In the genomic region with DNA sequence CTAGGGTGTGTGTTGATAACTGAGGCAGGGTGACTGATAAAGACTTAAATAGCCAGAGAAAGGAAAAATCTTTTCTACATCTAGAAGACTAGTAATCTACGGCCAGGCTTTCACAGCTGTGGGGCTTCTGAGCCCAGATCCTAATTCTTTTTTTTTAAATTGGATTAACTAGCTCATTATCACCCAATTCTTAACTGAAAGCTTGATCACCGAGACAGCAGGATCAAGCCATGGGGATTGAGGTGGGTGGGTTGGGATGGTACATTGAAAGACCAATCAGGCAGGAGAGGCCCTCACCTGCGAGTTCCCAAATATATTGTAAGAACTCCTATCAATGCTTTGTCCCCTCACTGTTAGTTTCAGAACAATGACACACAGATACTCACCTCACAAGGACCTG, we compare ENCODE assay signal across 15 cellular contexts. TPM values are rescaled to one million over a fixed set of nuclear protein-coding genes. Genes with fewer than 3 reads are reported as not detected.
DNase-seq lines count a peak whose midpoint lies in the region; ATAC-seq and TF ChIP-seq lines count a peak whose summit lies in the region.
"Had no signal": no experiment of that assay in that cellular context is flagged by ENCODE, and none has a peak within 500 bp of the region (broad histone marks: within the 10 kb centered on the region; RNA-seq: fewer than 3 reads in every experiment).

No MANE protein-coding gene starts in this region.

- peak overlapping the region; percentile 79 for H3K9ac ChIP-seq in KMS-11
- H3K9ac ChIP-seq in mesendoderm (ENCODE audit: low read length) = no peak overlapping the region
- H3K9ac ChIP-seq: GM23248 had no signal

- DNase-seq in D341Med (ENCODE audit: low spot score) (peak; percentile 54), WERI-Rb-1 (peak; percentile 26), mesendoderm (peak; percentile 66), body of pancreas (no peak)
- no peak for DNase-seq in stimulated activated CD4-positive, alpha-beta T cell treated with anti-CD3 and anti-CD28 coated beads, Interleukin-2, amount 100 ng/mL, for 48 hours
- no peak for DNase-seq in stimulated activated CD8-positive, alpha-beta memory T cell treated with anti-CD3 and anti-CD28 coated beads, Interleukin-4, amount 100 ng/mL, for 48 hours
- DNase-seq: AML-193; Calu3; CD8-positive, alpha-beta T cell; GM23248; KBM-7 had no signal

- no peaks in the 10 kb centered on the region for H3K36me3 ChIP-seq in KMS-11 (ENCODE audit: insufficient read depth)
- no peaks in the 10 kb centered on the region for H3K36me3 ChIP-seq in WERI-Rb-1
- H3K36me3 ChIP-seq in mesendoderm (ENCODE audit: control insufficient read depth, insufficient read depth, low read length) = no peaks in the 10 kb centered on the region
- no peaks in the 10 kb centered on the region for H3K36me3 ChIP-seq in body of pancreas (replicated peaks in 1 of 2; ENCODE audit: insufficient read depth in 1 of 2, low read depth in 2 of 2)
- H3K36me3 ChIP-seq: HAP-1 had no signal

- no peaks in the 10 kb centered on the region for H3K9me3 ChIP-seq in WERI-Rb-1 (ENCODE audit: severe bottlenecking)
- H3K9me3 ChIP-seq in body of pancreas = no peaks in the 10 kb centered on the region
- H3K9me3 ChIP-seq: HAP-1 had no signal

- no peak overlapping the region for H3K4me3 ChIP-seq in KMS-11 (IDR thresholded peaks at IDR 0.05; ENCODE audit: insufficient read depth, low read depth, low read length)
- no peak overlapping the region for H3K4me3 ChIP-seq in WERI-Rb-1 (ENCODE audit: low read depth, low read length)
- no peak overlapping the region for H3K4me3 ChIP-seq in mesendoderm (ENCODE audit: low read length)
- H3K4me3 ChIP-seq in body of pancreas = no peak overlapping the region
- H3K4me3 ChIP-seq: GM23248, HAP-1 had no signal

- intact Hi-C loops in body of pancreas (cut with DNase I) = no loop called here

- no peak overlapping the region for H4K5ac ChIP-seq in mesendoderm (ENCODE audit: low read length)

- H2BK5ac ChIP-seq in mesendoderm (ENCODE audit: low read length) = no peak overlapping the region

- H3K23ac ChIP-seq in mesendoderm (ENCODE audit: low read length) = no peak overlapping the region

- TF ChIP-seq POLR2A in body of pancreas (IDR thresholded peaks at IDR 0.05) = no peak

- H2BK15ac ChIP-seq in mesendoderm (replicated peaks; ENCODE audit: low read depth) = no peak overlapping the region

- TF ChIP-seq CTCF in KMS-11 (conservative IDR thresholded peaks at IDR 0.05; ENCODE audit: low read depth, low read length) (no peak), WERI-Rb-1 (IDR thresholded peaks at IDR 0.05; ENCODE audit: low read depth, low read length) (no peak), body of pancreas (IDR thresholded peaks at IDR 0.05) (no peak)

- ATAC-seq in GM19395 (IDR thresholded peaks at IDR 0.05; ENCODE audit: unreplicated experiment) = no peak
- no peak for ATAC-seq in body of pancreas
- ATAC-seq: CD8-positive, alpha-beta T cell had no signal

- WGBS in mesendoderm (ENCODE audit: extremely low coverage, insufficient coverage, low lambda C conversion rate) = no CpG with 5 or more reads among the region's 3 CpGs
- 96 to 98% methylated on average over 3 of the region's 3 CpGs for WGBS in body of pancreas, 2 donors

- H3K4me2 ChIP-seq in KMS-11 (peak overlapping the region; percentile 88), mesendoderm (ENCODE audit: low read length) (no peak overlapping the region)

- no peak overlapping the region for H3K4ac ChIP-seq in mesendoderm (ENCODE audit: low read depth, low read length)

- no peak overlapping the region for H3K18ac ChIP-seq in mesendoderm (ENCODE audit: low read length)

- H3K27me3 ChIP-seq in KMS-11 (ENCODE audit: insufficient read depth, low read depth) = no peaks in the 10 kb centered on the region
- H3K27me3 ChIP-seq in WERI-Rb-1 (ENCODE audit: insufficient read depth, low read depth, severe bottlenecking) = peaks cover 2% of the 10 kb centered on the region
- no peaks in the 10 kb centered on the region for H3K27me3 ChIP-seq in mesendoderm (ENCODE audit: insufficient read depth, low read length, poor library complexity)
- no peaks in the 10 kb centered on the region for H3K27me3 ChIP-seq in body of pancreas

- H3K4me1 ChIP-seq in KMS-11 (ENCODE audit: low read depth, poor library complexity, severe bottlenecking) = peaks cover 97% of the 10 kb centered on the region
- H3K4me1 ChIP-seq in mesendoderm (ENCODE audit: control insufficient read depth, low read depth, low read length) = peaks cover 8% of the 10 kb centered on the region
- H3K4me1 ChIP-seq in body of pancreas = no peaks in the 10 kb centered on the region
- H3K4me1 ChIP-seq: HAP-1 had no signal

- no peak overlapping the region for H3K56ac ChIP-seq in mesendoderm (ENCODE audit: low read length)

- H4K8ac ChIP-seq in mesendoderm (ENCODE audit: low read depth, low read length) = no peak overlapping the region

- no peak overlapping the region for H2AK5ac ChIP-seq in mesendoderm (ENCODE audit: low read length)

- no peaks in the 10 kb centered on the region for H4K20me1 ChIP-seq in KMS-11 (ENCODE audit: insufficient read depth)

- H2BK120ac ChIP-seq in mesendoderm (ENCODE audit: low read depth, low read length) = no peak overlapping the region

- H3K79me2 ChIP-seq in KMS-11 (ENCODE audit: insufficient read depth, low read depth) (no peaks in the 10 kb centered on the region; the same call in 1 of the 2 replicates), mesendoderm (ENCODE audit: control insufficient read depth, insufficient read depth, low read length) (no peaks in the 10 kb centered on the region)

- H3K79me1 ChIP-seq in mesendoderm (ENCODE audit: low read length) = no peaks in the 10 kb centered on the region

- H3K27ac ChIP-seq in KMS-11 (peak overlapping the region; percentile 99), WERI-Rb-1 (no peak overlapping the region), mesendoderm (ENCODE audit: low read depth, low read length) (no peak overlapping the region), body of pancreas (no peak overlapping the region)
- H3K27ac ChIP-seq: GM23248, HL-60 had no signal

- H2AFZ ChIP-seq in KMS-11 (ENCODE audit: low read depth) = peak overlapping the region; percentile 47
- H2AFZ ChIP-seq: GM23248 had no signal

RNA-seq across cellular contexts. Expression of a gene that starts 20.0 kb away (rescaled TPM):
- polyA plus RNA-seq in mesendoderm (2013, experiment 1 of 2) = 33.0 TPM
- 35.1 TPM for polyA plus RNA-seq in mesendoderm (2013, experiment 2 of 2)
- 10 to 100 TPM; 45.1 to 55.4 TPM for total RNA-seq in body of pancreas

Comparison
In these comparisons a context has a peak if more than half of its experiments do, and no peak if none do; other contexts are left out.
1. DNase-seq: peak in D341Med (single experiment), WERI-Rb-1 (single experiment) and mesendoderm (single experiment); none in body of pancreas (0 of 4), stimulated activated CD4-positive, alpha-beta T cell treated with anti-CD3 and anti-CD28 coated beads, Interleukin-2, amount 100 ng/mL, for 48 hours (0 of 2) and stimulated activated CD8-positive, alpha-beta memory T cell treated with anti-CD3 and anti-CD28 coated beads, Interleukin-4, amount 100 ng/mL, for 48 hours (single experiment).